7 cellular contexts compared by ENCODE assay signal in genomic region chr9:10653-11053, GRCh38. TPM values are rescaled to one million over a fixed set of nuclear protein-coding genes. Genes with fewer than 3 reads are reported as not detected.
DNase-seq lines count a peak whose midpoint lies in the region; ATAC-seq and TF ChIP-seq lines count a peak whose summit lies in the region.
"Not testable (repeated sequence)": the region's sequence is repeated elsewhere in the genome, so short reads cannot be mapped to it uniquely, and the experiment has no call there.

No MANE protein-coding gene starts in this region.

- H3K4me1 ChIP-seq in RWPE2 (ENCODE audit: insufficient read depth, poor library complexity, severe bottlenecking), result not testable (repeated sequence)

- H3K27me3 Mint-ChIP-seq in nephron progenitor cell (ENCODE audit: low read depth, poor library complexity), result not testable (repeated sequence)

- H3K9me3 ChIP-seq in RWPE2 (ENCODE audit: severe bottlenecking), result not testable (repeated sequence)

- H3K36me3 ChIP-seq in RWPE2 (ENCODE audit: low read depth), result not testable (repeated sequence)

- not testable (repeated sequence) for TF ChIP-seq CTCF in RWPE2 (IDR thresholded peaks at IDR 0.05; ENCODE audit: poor library complexity, severe bottlenecking); nephron progenitor cell (IDR thresholded peaks at IDR 0.05)

- H3K27ac ChIP-seq in RWPE2 (ENCODE audit: poor library complexity, severe bottlenecking), result not testable (repeated sequence)

- H3K9me3 Mint-ChIP-seq in nephron progenitor cell, result not testable (repeated sequence)

- H3K4me3 Mint-ChIP-seq in nephron progenitor cell, result peak overlapping the region; percentile 30

- H3K27me3 ChIP-seq in RWPE2 (ENCODE audit: insufficient read depth, poor library complexity, severe bottlenecking), result not testable (repeated sequence)

- H3K4me3 ChIP-seq in RWPE2 (ENCODE audit: severe bottlenecking), result peak overlapping the region; percentile 37

- not testable (repeated sequence) for H3K36me3 Mint-ChIP-seq in nephron progenitor cell (ENCODE audit: low read depth)

- not testable (repeated sequence) for H3K4me1 Mint-ChIP-seq in nephron progenitor cell

- ATAC-seq in RWPE2 (ENCODE audit: low read depth) (peak; percentile 85), left ventricle myocardium superior (peak; percentile 59)

- H3K27ac Mint-ChIP-seq in nephron progenitor cell, result not testable (repeated sequence)

- DNase-seq in ELR (ENCODE audit: low read depth), result peak; percentile 6
- DNase-seq in RWPE2 (ENCODE audit: low spot score), result peak; percentile 65
- peak; percentile 25 for DNase-seq in activated T-cell treated with anti-CD3 and anti-CD28 coated beads, Interleukin-2, amount 50 U/mL, for 48 hours
- DNase-seq in dermis microvascular lymphatic vessel endothelial cell (ENCODE audit: low read depth in 2 of 2), result peak; percentile 2 to 5
- peak; percentile 66 for DNase-seq in left ventricle myocardium superior
- DNase-seq in nephron progenitor cell, result peak; percentile 14
- peak; percentile 12 for DNase-seq in stimulated activated CD4-positive, alpha-beta T cell treated with anti-CD3 and anti-CD28 coated beads, Interleukin-15, amount 100 ng/mL, for 24 hours

- intact Hi-C loops in left ventricle myocardium superior (cut with micrococcal nuclease), result not testable (repeated sequence)

RNA-seq across cellular contexts. Expression of gene WASHC1, which starts 18.6 kb away (rescaled TPM):
- 4.5 and 4.9 TPM in 2 replicates for total RNA-seq in dermis microvascular lymphatic vessel endothelial cell
- 14.0 TPM for total RNA-seq in left ventricle myocardium superior

Comparison
In these comparisons a context has a peak if more than half of its experiments do, and no peak if none do; other contexts are left out.
1. DNase-seq: peak in every context shown above with its lines; median percentile 66 in left ventricle myocardium superior; 65 in RWPE2; 25 in activated T-cell treated with anti-CD3 and anti-CD28 coated beads, Interleukin-2, amount 50 U/mL, for 48 hours; 14 in nephron progenitor cell; 12 in stimulated activated CD4-positive, alpha-beta T cell treated with anti-CD3 and anti-CD28 coated beads, Interleukin-15, amount 100 ng/mL, for 24 hours; 6 in ELR; 4 in dermis microvascular lymphatic vessel endothelial cell.